ENCODE assay signal across 1 cellular context in genomic region chr15:80152896-80153876, GRCh38.
TF ChIP-seq lines count a peak whose summit lies in the region.

Gene FAH, plus strand, starts transcription at chr15:80152999. Its CDS starts 56 bp downstream, at chr15:80153055.

TF ChIP-seq in K562, 482 proteins besides CTCF, POLR2A, EP300 and RAD21 (continues in another document):
- TF ChIP-seq CBX3 (IDR thresholded peaks at IDR 0.05; ENCODE audit: borderline replicate concordance in 1 of 2, low read length in 2 of 2), result no peak; a peak in 1 of 3 replicates
- TF ChIP-seq NCOA4 (IDR thresholded peaks at IDR 0.05; ENCODE audit: partially characterized antibody), result no peak
- TF ChIP-seq THAP12 (CRISPR knock-in tag; IDR thresholded peaks at IDR 0.05), result 0 out of 2 replicates have a peak, but pooled peaks have one; percentile 59
- TF ChIP-seq SMARCE1 (IDR thresholded peaks at IDR 0.05), result 0 out of 2 replicates have a peak, but pooled peaks have one; percentile 27
- no peak for TF ChIP-seq JUNB (CRISPR knock-in tag; conservative IDR thresholded peaks at IDR 0.05)
- 0 out of 2 replicates have a peak, but pooled peaks have one; percentile 23 for TF ChIP-seq POLR2AphosphoS5 (IDR thresholded peaks at IDR 0.05; ENCODE audit: control insufficient read depth, insufficient read depth, low read depth, low read length)
- peak; percentile 48 for TF ChIP-seq RBBP5 (IDR thresholded peaks at IDR 0.05; ENCODE audit: borderline replicate concordance, insufficient read depth, low read length, poor library complexity, severe bottlenecking)
- no peak for TF ChIP-seq SRSF3 (IDR thresholded peaks at IDR 0.05; ENCODE audit: insufficient read depth, low read length)
- TF ChIP-seq ZNF263 (CRISPR knock-in tag; IDR thresholded peaks at IDR 0.05; ENCODE audit: borderline replicate concordance), result peak; percentile 90
- TF ChIP-seq E2F1 (CRISPR knock-in tag; IDR thresholded peaks at IDR 0.05), result peak; percentile 60; the same call in 1 of the 2 replicates
- TF ChIP-seq KDM2B (CRISPR knock-in tag; IDR thresholded peaks at IDR 0.05), result 0 out of 2 replicates have a peak, but pooled peaks have one; percentile 53
- no peak for TF ChIP-seq PHTF2 (CRISPR knock-in tag; IDR thresholded peaks at IDR 0.05)
- TF ChIP-seq SPI1 (IDR thresholded peaks at IDR 0.05; ENCODE audit: borderline replicate concordance, low read depth, low read length), result 0 out of 2 replicates have a peak, but pooled peaks have one; percentile 21
- no peak for TF ChIP-seq HMGN3 (IDR thresholded peaks at IDR 0.05; ENCODE audit: borderline replicate concordance, extremely low read depth, insufficient read length, low read depth, low read length)
- TF ChIP-seq ZNF512 (tag; IDR thresholded peaks at IDR 0.05), result no peak
- no peak for TF ChIP-seq ETV5 (CRISPR knock-in tag; IDR thresholded peaks at IDR 0.05; ENCODE audit: low read depth)
- TF ChIP-seq ATF1 (CRISPR knock-in tag; IDR thresholded peaks at IDR 0.05), result no peak
- 0 out of 2 replicates have a peak, but pooled peaks have one; percentile 17 for TF ChIP-seq ATF1 (tag; IDR thresholded peaks at IDR 0.05)
- no peak for TF ChIP-seq CBX1 (IDR thresholded peaks at IDR 0.05; ENCODE audit: low read depth)
- peak; percentile 63 to 82 for TF ChIP-seq MAZ (CRISPR knock-in tag; conservative IDR thresholded peaks at IDR 0.05 in 1 of 2, IDR thresholded peaks at IDR 0.05 in 1 of 2)
- 0 out of 2 replicates have a peak, but pooled peaks have one; percentile 49 for TF ChIP-seq MECOM (CRISPR knock-in tag; IDR thresholded peaks at IDR 0.05)
- no peak for TF ChIP-seq SP2 (IDR thresholded peaks at IDR 0.05; ENCODE audit: extremely low read depth, low read depth, low read length, poor library complexity, severe bottlenecking)
- TF ChIP-seq PATZ1 (CRISPR knock-in tag; IDR thresholded peaks at IDR 0.05; ENCODE audit: borderline replicate concordance), result no peak
- no peak for TF ChIP-seq REST (CRISPR knock-in tag; IDR thresholded peaks at IDR 0.05; ENCODE audit: low read depth)
- 0 out of 2 replicates have a peak, but pooled peaks have one; percentile 39 for TF ChIP-seq NFRKB (IDR thresholded peaks at IDR 0.05; ENCODE audit: low read depth)
- TF ChIP-seq ZFP1 (CRISPR knock-in tag; IDR thresholded peaks at IDR 0.05), result no peak
- no peak for TF ChIP-seq U2AF1 (optimal IDR thresholded peaks at IDR 0.05; ENCODE audit: low read depth, low read length)
- TF ChIP-seq BRF2 (IDR thresholded peaks at IDR 0.05; ENCODE audit: borderline replicate concordance, insufficient read depth, insufficient read length), result no peak
- no peak for TF ChIP-seq ZNF764 (CRISPR knock-in tag; IDR thresholded peaks at IDR 0.05; ENCODE audit: low read depth)
- TF ChIP-seq TARDBP (IDR thresholded peaks at IDR 0.05), result no peak
- no peak for TF ChIP-seq RNF219 (CRISPR knock-in tag; IDR thresholded peaks at IDR 0.05)
- peak; percentile 60 for TF ChIP-seq BHLHE40 (IDR thresholded peaks at IDR 0.05; ENCODE audit: low read length)
- peak in 1 of 2 experiments; percentile 37; a peak in 1 of 4 replicates for TF ChIP-seq ARNT (IDR thresholded peaks at IDR 0.05)
- TF ChIP-seq BRCA1 (IDR thresholded peaks at IDR 0.05), result no peak
- no peak for TF ChIP-seq BRCA1 (CRISPR knock-in tag; IDR thresholded peaks at IDR 0.05)
- TF ChIP-seq TEAD1 (CRISPR knock-in tag; IDR thresholded peaks at IDR 0.05), result no peak; a peak in 1 of 4 replicates
- peak; percentile 71 for TF ChIP-seq CXXC5 (CRISPR knock-in tag; IDR thresholded peaks at IDR 0.05)
- TF ChIP-seq MYC (IDR thresholded peaks at IDR 0.05; ENCODE audit: low read depth, low read length), result no peak
- TF ChIP-seq MYC (CRISPR knock-in tag; IDR thresholded peaks at IDR 0.05; ENCODE audit: borderline replicate concordance, low read depth), result peak; percentile 28; the same call in 1 of the 2 replicates
